ENCODE assay signal across 16 cellular contexts in genomic region chr18:79905993-79906392, GRCh38.
"Had no signal": no experiment of that assay in that cellular context is flagged by ENCODE, and none has a peak within 500 bp of the region (broad histone marks: within the 10 kb centered on the region; RNA-seq: fewer than 3 reads in every experiment).

No MANE protein-coding gene starts in this region.

- H3K27ac ChIP-seq: body of pancreas, coronary artery, left lung, ovary, sigmoid colon, thoracic aorta had no signal

- H3K4me3 Mint-ChIP-seq: activated T-cell treated with anti-CD3 and anti-CD28 coated beads, Interleukin-2, amount 50 U/mL, for 4 hours; neural crest cell; stimulated activated naive CD8-positive, alpha-beta T cell treated with anti-CD3 and anti-CD28 coated beads, Interleukin-15, amount 100 ng/mL, for 72 hours had no signal

- H3K36me3 ChIP-seq: ovary had no signal

- H3K4me1 ChIP-seq: body of pancreas, left lung, sigmoid colon had no signal

- DNase-seq: activated naive CD4-positive, alpha-beta T cell treated with Interleukin-2 at 50 U/mL for 16 hours; amniotic stem cell; central memory CD4-positive, alpha-beta T cell; effector CD8-positive, alpha-beta T cell; mesendoderm; sigmoid colon; stimulated activated CD4-positive, alpha-beta T cell treated with anti-CD3 and anti-CD28 coated beads, Interleukin-12 subunit alpha, Interleukin-12 subunit beta, amount 100 ng/mL, for 4 hours; stimulated activated CD4-positive, alpha-beta T cell treated with anti-CD3 and anti-CD28 coated beads, Interleukin-2, amount 100 ng/mL, for 48 hours; stimulated activated naive CD8-positive, alpha-beta T cell treated with anti-CD3 and anti-CD28 coated beads, Interleukin-15, amount 100 ng/mL, for 72 hours had no signal

- H3K9me3 ChIP-seq: body of pancreas, ovary, sigmoid colon, thoracic aorta had no signal

- H3K27me3 Mint-ChIP-seq: stimulated activated naive CD8-positive, alpha-beta T cell treated with anti-CD3 and anti-CD28 coated beads, Interleukin-15, amount 100 ng/mL, for 72 hours had no signal

- H3K27me3 ChIP-seq: body of pancreas, left lung, ovary, sigmoid colon had no signal

- H3K4me3 ChIP-seq: body of pancreas, coronary artery, left lung, ovary, sigmoid colon, thoracic aorta had no signal

- H3K4me1 Mint-ChIP-seq: neural crest cell had no signal

- H3K9me3 Mint-ChIP-seq: activated T-cell treated with anti-CD3 and anti-CD28 coated beads, Interleukin-2, amount 50 U/mL, for 4 hours; stimulated activated naive CD8-positive, alpha-beta T cell treated with anti-CD3 and anti-CD28 coated beads, Interleukin-15, amount 100 ng/mL, for 72 hours had no signal

- H3K27ac Mint-ChIP-seq: stimulated activated naive CD8-positive, alpha-beta T cell treated with anti-CD3 and anti-CD28 coated beads, Interleukin-15, amount 100 ng/mL, for 72 hours had no signal

- ATAC-seq: activated T-cell treated with anti-CD3 and anti-CD28 coated beads, Interleukin-2, amount 50 U/mL, for 4 hours; body of pancreas; stimulated activated naive CD8-positive, alpha-beta T cell treated with anti-CD3 and anti-CD28 coated beads, Interleukin-15, amount 100 ng/mL, for 72 hours had no signal
